Comparison of ENCODE assay signal across 17 cellular contexts in genomic region chr10:100653238-100653956, GRCh38.
DNase-seq lines count a peak whose midpoint lies in the region; ATAC-seq and TF ChIP-seq lines count a peak whose summit lies in the region.
"Had no signal": no experiment of that assay in that cellular context is flagged by ENCODE, and none has a peak within 500 bp of the region (broad histone marks: within the 10 kb centered on the region; RNA-seq: fewer than 3 reads in every experiment).

No MANE protein-coding gene starts in this region.

- POLR2A ChIA-PET in activated B cell treated with CpG ODN at 0.5 μM for 24 hours (lab: Charles Lee) = no interaction called here

- H3K4me3 Mint-ChIP-seq in activated naive CD4-positive, alpha-beta T cell treated with anti-CD3 and anti-CD28 coated beads for 36 hours = peak overlapping the region; percentile 16
- H3K4me3 Mint-ChIP-seq in activated B cell treated with CpG ODN at 0.5 μM for 24 hours = peak overlapping the region; percentile 57
- H3K4me3 Mint-ChIP-seq in stimulated activated naive B cell treated with anti-CD40 and anti-IgM and Interleukin-4, amounts not matched to agents 10 μg/mL and 1 μg/mL and 100 μg/mL, for 72 hours = peak overlapping the region; percentile 63 to 67

- peaks cover 64% of the 10 kb centered on the region for H3K27me3 Mint-ChIP-seq in activated naive CD4-positive, alpha-beta T cell treated with anti-CD3 and anti-CD28 coated beads for 36 hours (ENCODE audit: low read depth)
- peaks cover 66% of the 10 kb centered on the region for H3K27me3 Mint-ChIP-seq in activated B cell treated with CpG ODN at 0.5 μM for 24 hours
- H3K27me3 Mint-ChIP-seq in stimulated activated naive B cell treated with anti-CD40 and anti-IgM and Interleukin-4, amounts not matched to agents 10 μg/mL and 1 μg/mL and 100 μg/mL, for 72 hours = peaks cover 75 to 82% of the 10 kb centered on the region in 2 donors

- H3K4me1 ChIP-seq in iPS-18a (ENCODE audit: control insufficient read depth, low read depth, low read length) = peaks cover 3% of the 10 kb centered on the region
- H3K4me1 ChIP-seq: foreskin keratinocyte had no signal

- H3K27me3 ChIP-seq in iPS-18a (ENCODE audit: control insufficient read depth, insufficient read depth, low read length) = peaks cover 62% of the 10 kb centered on the region

- no peaks in the 10 kb centered on the region for H3K36me3 ChIP-seq in iPS-18a (ENCODE audit: control insufficient read depth, low read depth, low read length)

- peaks cover 21% of the 10 kb centered on the region for H3K4me1 Mint-ChIP-seq in activated naive CD4-positive, alpha-beta T cell treated with anti-CD3 and anti-CD28 coated beads for 36 hours (ENCODE audit: low read depth)
- peaks cover 22% of the 10 kb centered on the region for H3K4me1 Mint-ChIP-seq in activated B cell treated with CpG ODN at 0.5 μM for 24 hours
- peaks cover 20 to 29% of the 10 kb centered on the region in 2 donors for H3K4me1 Mint-ChIP-seq in stimulated activated naive B cell treated with anti-CD40 and anti-IgM and Interleukin-4, amounts not matched to agents 10 μg/mL and 1 μg/mL and 100 μg/mL, for 72 hours

- ATAC-seq in activated B cell treated with CpG ODN at 0.5 μM for 24 hours (ENCODE audit: low read depth) (no peak), HG03432 (IDR thresholded peaks at IDR 0.05; ENCODE audit: unreplicated experiment) (no peak), esophagus mucosa (no peak)
- no peak for ATAC-seq in stimulated activated naive B cell treated with anti-CD40 and anti-IgM and Interleukin-4, amounts not matched to agents 10 μg/mL and 1 μg/mL and 100 μg/mL, for 72 hours (replicated peaks)
- ATAC-seq: foreskin keratinocyte, left ventricle myocardium superior had no signal

- CTCF ChIA-PET in activated naive CD4-positive, alpha-beta T cell treated with anti-CD3 and anti-CD28 coated beads for 36 hours (lab: Charles Lee) = interaction anchor here (1.2 kb wide), 1 partner anchor 90 kb away, joined by 4 read pairs; no protein-coding TSS in a partner anchor
- CTCF ChIA-PET in activated B cell treated with CpG ODN at 0.5 μM for 24 hours (lab: Charles Lee) = no interaction called here

- no peak for TF ChIP-seq CTCF in activated B cell treated with CpG ODN at 0.5 μM for 24 hours (IDR thresholded peaks at IDR 0.05)

- H3K27ac Mint-ChIP-seq in activated naive CD4-positive, alpha-beta T cell treated with anti-CD3 and anti-CD28 coated beads for 36 hours = no peak overlapping the region
- H3K27ac Mint-ChIP-seq in activated B cell treated with CpG ODN at 0.5 μM for 24 hours = no peak overlapping the region
- no peak overlapping the region for H3K27ac Mint-ChIP-seq in stimulated activated naive B cell treated with anti-CD40 and anti-IgM and Interleukin-4, amounts not matched to agents 10 μg/mL and 1 μg/mL and 100 μg/mL, for 72 hours
- H3K27ac Mint-ChIP-seq: activated CD4-positive, alpha-beta T cell treated with anti-CD3 and anti-CD28 coated beads, Interleukin-2, amount 10 ng/mL, durations not matched to agents 7 days and 5 days had no signal

- no peak overlapping the region for H3K9ac ChIP-seq in iPS-18a (ENCODE audit: low read length)
- H3K9ac ChIP-seq: SK-N-SH had no signal

- intact Hi-C loops in activated naive CD4-positive, alpha-beta T cell treated with anti-CD3 and anti-CD28 coated beads for 36 hours (cut with micrococcal nuclease) = loop anchor here (10.0 kb wide), 1 partner anchor 571 kb away; the partner anchor contains the start of gene LBX1
- intact Hi-C loops in activated B cell treated with CpG ODN at 0.5 μM for 24 hours (cut with micrococcal nuclease) = loop anchor here (5.0 to 10.0 kb wide), 2 partner anchors 94 to 571 kb away; partner anchors contain the start of genes LBX1 and PAX2

- no peaks in the 10 kb centered on the region for H3K9me3 Mint-ChIP-seq in activated naive CD4-positive, alpha-beta T cell treated with anti-CD3 and anti-CD28 coated beads for 36 hours
- H3K9me3 Mint-ChIP-seq in activated B cell treated with CpG ODN at 0.5 μM for 24 hours = peaks cover 2% of the 10 kb centered on the region
- H3K9me3 Mint-ChIP-seq in stimulated activated naive B cell treated with anti-CD40 and anti-IgM and Interleukin-4, amounts not matched to agents 10 μg/mL and 1 μg/mL and 100 μg/mL, for 72 hours = peaks cover 0 to 2% of the 10 kb centered on the region in 2 donors
- H3K9me3 Mint-ChIP-seq: activated CD4-positive, alpha-beta T cell treated with anti-CD3 and anti-CD28 coated beads, Interleukin-2, amount 10 ng/mL, durations not matched to agents 7 days and 5 days had no signal

- H3K36me3 Mint-ChIP-seq in activated naive CD4-positive, alpha-beta T cell treated with anti-CD3 and anti-CD28 coated beads for 36 hours (ENCODE audit: low read depth) = no peaks in the 10 kb centered on the region
- H3K36me3 Mint-ChIP-seq in activated B cell treated with CpG ODN at 0.5 μM for 24 hours (ENCODE audit: low read depth) = no peaks in the 10 kb centered on the region
- H3K36me3 Mint-ChIP-seq in stimulated activated naive B cell treated with anti-CD40 and anti-IgM and Interleukin-4, amounts not matched to agents 10 μg/mL and 1 μg/mL and 100 μg/mL, for 72 hours = peaks cover 1 to 8% of the 10 kb centered on the region in 2 donors

- H3K27ac ChIP-seq in iPS-18a (ENCODE audit: low read length) = no peak overlapping the region
- H3K27ac ChIP-seq: dorsolateral prefrontal cortex, foreskin keratinocyte had no signal

- H3K9me3 ChIP-seq in iPS-18a (ENCODE audit: control insufficient read depth, low read depth, low read length) = no peaks in the 10 kb centered on the region
- H3K9me3 ChIP-seq: SK-N-SH had no signal

- H3K4me3 ChIP-seq in iPS-18a (ENCODE audit: low read length) = peak overlapping the region; percentile 55
- H3K4me3 ChIP-seq: K562 had no signal

- DNase-seq in activated naive CD4-positive, alpha-beta T cell treated with anti-CD3 and anti-CD28 coated beads for 36 hours = no peak
- DNase-seq in activated naive CD4-positive, alpha-beta T cell treated with anti-CD3 and anti-CD28 coated beads, Interleukin-2, amount 50 U/mL, for 16 hours = no peak
- DNase-seq in activated B cell treated with CpG ODN at 0.5 μM for 24 hours (no peak), NOMO-1 treated with DMSO at 0.1 percent for 48 hours (lab: John Stamatoyannopoulos, UW; ENCODE audit: unreplicated experiment) (no peak)
- DNase-seq in stimulated activated naive B cell treated with anti-CD40 and anti-IgM and Interleukin-4, amounts not matched to agents 10 μg/mL and 1 μg/mL and 100 μg/mL, for 72 hours = no peak
- DNase-seq: activated CD4-positive, alpha-beta T cell treated with anti-CD3 and anti-CD28 coated beads, Interleukin-2, amount 10 ng/mL, durations not matched to agents 7 days and 5 days; DMS79; dorsolateral prefrontal cortex; foreskin keratinocyte; left ventricle myocardium superior; NCI-H1930; NCI-H82 had no signal
